Comparison of ENCODE assay signal across 26 cellular contexts in the genomic region with DNA sequence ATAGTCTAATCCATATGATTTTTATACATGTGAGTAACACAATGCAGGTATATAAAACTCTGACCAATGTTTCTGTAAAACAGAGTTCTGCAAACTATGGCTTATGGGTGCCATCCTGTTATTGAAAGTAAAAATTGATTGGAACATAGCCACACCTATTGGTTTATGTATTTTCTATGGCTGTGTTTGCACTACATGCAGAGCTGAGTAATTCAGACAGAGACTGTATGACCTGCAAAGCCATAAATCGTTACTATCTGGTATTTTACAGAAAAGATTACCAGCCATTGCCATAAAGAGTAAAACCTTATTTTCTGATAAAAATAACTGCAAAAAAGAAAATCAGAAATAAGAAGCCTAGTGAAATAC. TPM values are rescaled to one million over a fixed set of nuclear protein-coding genes. Genes with fewer than 3 reads are reported as not detected.
DNase-seq lines count a peak whose midpoint lies in the region; ATAC-seq, FAIRE-seq and TF ChIP-seq lines count a peak whose summit lies in the region.
"Had no signal": no experiment of that assay in that cellular context is flagged by ENCODE, and none has a peak within 500 bp of the region (broad histone marks: within the 10 kb centered on the region; RNA-seq: fewer than 3 reads in every experiment).

No MANE protein-coding gene starts in this region.

- no peaks in the 10 kb centered on the region for H3K79me2 ChIP-seq in parathyroid adenoma

- no peaks in the 10 kb centered on the region for H3K4me1 ChIP-seq in colonic mucosa
- peaks cover 10% of the 10 kb centered on the region for H3K4me1 ChIP-seq in parathyroid adenoma
- H3K4me1 ChIP-seq: A549; BLaER1 treated with 17β-estradiol and CSF1 and Interleukin-3, amounts not matched to agents 10 nM and 100 nM; Caco-2 had no signal

- H3K4me2 ChIP-seq in parathyroid adenoma (ENCODE audit: low read length) = no peak overlapping the region
- H3K4me2 ChIP-seq: A549; BLaER1 treated with 17β-estradiol and CSF1 and Interleukin-3, amounts not matched to agents 10 nM and 100 nM had no signal

- no peak overlapping the region for H3K9ac ChIP-seq in colonic mucosa (ENCODE audit: low read depth in 2 of 2, low read length in 2 of 2)
- no peak overlapping the region for H3K9ac ChIP-seq in parathyroid adenoma
- H3K9ac ChIP-seq: BLaER1 treated with 17β-estradiol and CSF1 and Interleukin-3, amounts not matched to agents 10 nM and 100 nM had no signal

- TF ChIP-seq CTCF in colonic mucosa (IDR thresholded peaks at IDR 0.05) (no peak), parathyroid adenoma (IDR thresholded peaks at IDR 0.05) (no peak)

- peak; percentile 75 for ATAC-seq in left colon
- ATAC-seq: A549; CD8-positive, alpha-beta T cell had no signal

- DNase-seq in GM18507 (ENCODE audit: extremely low spot score, insufficient read length, low read depth) (no peak), colonic mucosa (no peak), left colon (no peak), OCI-M1 (lab: John Stamatoyannopoulos, UW) (no peak), NCI-H446 treated with DMSO at 0.1 percent for 48 hours (lab: John Stamatoyannopoulos, UW) (no peak), NOMO-1 treated with dmso at 0.1 percent for 144 hours (lab: John Stamatoyannopoulos, UW; ENCODE audit: unreplicated experiment) (no peak), GDM1 (lab: John Stamatoyannopoulos, UW) (no peak)
- DNase-seq: AML-193; Caco-2; Calu3; CD4-positive, alpha-beta T cell; CD8-positive, alpha-beta T cell; DMS 273 treated with DMSO at 0.1 percent for 48 hours; DMS153; DMS53; DMS79; DND-41; EL; GF-D8 had no signal

- H3K27me3 ChIP-seq in colonic mucosa (no peaks in the 10 kb centered on the region), parathyroid adenoma (ENCODE audit: control insufficient read depth, insufficient read depth, low read length) (no peaks in the 10 kb centered on the region)
- H3K27me3 ChIP-seq: BLaER1 treated with 17β-estradiol and CSF1 and Interleukin-3, amounts not matched to agents 10 nM and 100 nM had no signal

- FAIRE-seq in GM18507 (lab: Jason Lieb, UNC) = peak; percentile 18
- FAIRE-seq: A549, GM12891 had no signal

- no peak overlapping the region for H2AFZ ChIP-seq in parathyroid adenoma

- H3K9me3 ChIP-seq in colonic mucosa = no peaks in the 10 kb centered on the region
- no peaks in the 10 kb centered on the region for H3K9me3 ChIP-seq in parathyroid adenoma (ENCODE audit: control insufficient read depth, low read length)
- H3K9me3 ChIP-seq: A549; BLaER1 treated with 17β-estradiol and CSF1 and Interleukin-3, amounts not matched to agents 10 nM and 100 nM; Caco-2 had no signal

- H3K36me3 ChIP-seq in colonic mucosa (no peaks in the 10 kb centered on the region), parathyroid adenoma (ENCODE audit: control insufficient read depth, insufficient read depth, low read length) (no peaks in the 10 kb centered on the region)

- H3K27ac ChIP-seq in colonic mucosa = peak overlapping the region; percentile 31
- H3K27ac ChIP-seq in parathyroid adenoma = peak overlapping the region; percentile 99
- H3K27ac ChIP-seq: 22Rv1; A549; BLaER1 treated with 17β-estradiol and CSF1 and Interleukin-3, amounts not matched to agents 10 nM and 100 nM; C4-2B had no signal

- intact Hi-C loops in colonic mucosa (cut with DNase I) (no loop called here), left colon (cut with DNase I, micrococcal nuclease) (no loop called here)

- H3K4me3 ChIP-seq in colonic mucosa (no peak overlapping the region), parathyroid adenoma (ENCODE audit: low read depth, low read length) (no peak overlapping the region)
- H3K4me3 ChIP-seq: A549; BLaER1 treated with 17β-estradiol and CSF1 and Interleukin-3, amounts not matched to agents 10 nM and 100 nM had no signal

RNA-seq across cellular contexts. Expression of a gene that starts 13.1 kb away (rescaled TPM):
- total RNA-seq in colonic mucosa (10 to 100 TPM; 15.0 to 25.9 TPM), left colon (10 to 100 TPM; 13.0 to 21.2 TPM)
- total RNA-seq: G401 had no signal

RNA-seq across cellular contexts. Expression of a gene that starts 29.3 kb away (rescaled TPM):
- total RNA-seq in colonic mucosa = 100 to 1,000 TPM in 1 of 2 donors, 10 to 100 TPM in 1; 38.7 to 103 TPM
- total RNA-seq in left colon = 100 to 1,000 TPM in 1 of 2 donors, 10 to 100 TPM in 1; 63.1 to 126 TPM
- total RNA-seq: G401 had no signal

RNA-seq across cellular contexts. Expression of a gene that starts 59.5 kb away (rescaled TPM):
- total RNA-seq in colonic mucosa = 10 to 100 TPM; 19.1 to 32.3 TPM
- total RNA-seq in left colon = 10 to 100 TPM; 21.6 to 27.4 TPM

RNA-seq across cellular contexts. Expression of a gene that starts 59.5 kb away (rescaled TPM):
- 10 to 100 TPM; 10.6 to 13.6 TPM for total RNA-seq in colonic mucosa
- total RNA-seq in left colon = 10 to 100 TPM in 1 of 2 donors, 1 to 10 TPM in 1; 9.6 to 11.8 TPM
